In genomic region chrX:112642349-112642748, GRCh38 we compare ENCODE assay signal across 8 cellular contexts. TPM values are rescaled to one million over a fixed set of nuclear protein-coding genes. Genes with fewer than 3 reads are reported as not detected.
A peak's percentile ranks its signal among the peaks of the same experiment; 100 is the strongest.
DNase-seq lines count a peak whose midpoint lies in the region; ATAC-seq and TF ChIP-seq lines count a peak whose summit lies in the region.

No MANE protein-coding gene starts in this region.

- no peak overlapping the region for H3K4me3 Mint-ChIP-seq in activated T-cell treated with anti-CD3 and anti-CD28 coated beads, Interleukin-2, amount 50 U/mL, for 72 hours
- no peak overlapping the region for H3K4me3 Mint-ChIP-seq in activated naive CD8-positive, alpha-beta T cell treated with anti-CD3 and anti-CD28 coated beads for 36 hours

- H3K27ac Mint-ChIP-seq in activated T-cell treated with anti-CD3 and anti-CD28 coated beads, Interleukin-2, amount 50 U/mL, for 72 hours: no peak overlapping the region
- no peak overlapping the region for H3K27ac Mint-ChIP-seq in activated naive CD8-positive, alpha-beta T cell treated with anti-CD3 and anti-CD28 coated beads for 36 hours

- H3K36me3 Mint-ChIP-seq in activated T-cell treated with anti-CD3 and anti-CD28 coated beads, Interleukin-2, amount 50 U/mL, for 72 hours (ENCODE audit: insufficient read depth in 2 of 2): peaks cover 0 to under 1% of the 10 kb centered on the region in 2 donors
- H3K36me3 Mint-ChIP-seq in activated naive CD8-positive, alpha-beta T cell treated with anti-CD3 and anti-CD28 coated beads for 36 hours: peaks cover 3% of the 10 kb centered on the region

- ATAC-seq in activated T-cell treated with anti-CD3 and anti-CD28 coated beads, Interleukin-2, amount 50 U/mL, for 72 hours (replicated peaks in 1 of 2): no peak
- ATAC-seq in HG03175 (IDR thresholded peaks at IDR 0.05; ENCODE audit: unreplicated experiment): peak; percentile 24

- H3K4me1 ChIP-seq in ovary (ENCODE audit: insufficient read depth): no peaks in the 10 kb centered on the region

- H3K27me3 Mint-ChIP-seq in activated T-cell treated with anti-CD3 and anti-CD28 coated beads, Interleukin-2, amount 50 U/mL, for 72 hours (ENCODE audit: low read depth): peaks cover 47% of the 10 kb centered on the region
- H3K27me3 Mint-ChIP-seq in activated naive CD8-positive, alpha-beta T cell treated with anti-CD3 and anti-CD28 coated beads for 36 hours: no peaks in the 10 kb centered on the region

- no peaks in the 10 kb centered on the region for H3K27me3 ChIP-seq in ovary

- H3K4me3 ChIP-seq in ovary: no peak overlapping the region

- H3K9me3 ChIP-seq in ovary: no peaks in the 10 kb centered on the region

- H3K27ac ChIP-seq in ovary: no peak overlapping the region

- H3K9me3 Mint-ChIP-seq in activated T-cell treated with anti-CD3 and anti-CD28 coated beads, Interleukin-2, amount 50 U/mL, for 72 hours: peaks cover 0 to 1% of the 10 kb centered on the region in 2 donors
- H3K9me3 Mint-ChIP-seq in activated naive CD8-positive, alpha-beta T cell treated with anti-CD3 and anti-CD28 coated beads for 36 hours: no peaks in the 10 kb centered on the region

- intact Hi-C loops in ovary (cut with DNase I): no loop called here

- TF ChIP-seq CTCF in ovary (IDR thresholded peaks at IDR 0.05): peak in 2 of 3 donors; percentile 13 to 28

- H3K36me3 ChIP-seq in ovary: no peaks in the 10 kb centered on the region

- peak; percentile 0 for DNase-seq in activated T-cell treated with anti-CD3 and anti-CD28 coated beads for 4 hours
- DNase-seq in activated T-cell treated with anti-CD3 and anti-CD28 coated beads, Interleukin-2, amount 50 U/mL, for 72 hours: no peak
- DNase-seq in NCI-H524 (lab: John Stamatoyannopoulos, UW): peak; percentile 56 to 74
- peak; percentile 10 for DNase-seq in activated naive CD8-positive, alpha-beta T cell treated with anti-CD3 and anti-CD28 coated beads for 36 hours
- peak; percentile 54 for DNase-seq in glomerular visceral epithelial cell (ENCODE audit: extremely low spot score)
- DNase-seq in ovary: peak in 3 of 5 donors; percentile 12 to 21 (median 20)
- DNase-seq in epidermal melanocyte (ENCODE audit: insufficient read length, low spot score): no peak

- TF ChIP-seq POLR2A in ovary (IDR thresholded peaks at IDR 0.05): no peak

- H3K4me1 Mint-ChIP-seq in activated T-cell treated with anti-CD3 and anti-CD28 coated beads, Interleukin-2, amount 50 U/mL, for 72 hours (ENCODE audit: low read depth): peaks cover 32% of the 10 kb centered on the region
- H3K4me1 Mint-ChIP-seq in activated naive CD8-positive, alpha-beta T cell treated with anti-CD3 and anti-CD28 coated beads for 36 hours: peaks cover 30% of the 10 kb centered on the region

- 1% methylated on average over 3 of the region's 3 CpGs for WGBS in ovary, 3 donors

- TF ChIP-seq EP300 in ovary (IDR thresholded peaks at IDR 0.05): no peak

RNA-seq across cellular contexts. Expression of gene LHFPL1, which starts 37.4 kb away (rescaled TPM):
- under 1 TPM in 1 of 2 donors, not detected in 1; 0.28 TPM for total RNA-seq in activated T-cell treated with anti-CD3 and anti-CD28 coated beads, Interleukin-2, amount 50 U/mL, for 72 hours
- under 1 TPM; 0.44 to 0.70 TPM for total RNA-seq in activated naive CD8-positive, alpha-beta T cell treated with anti-CD3 and anti-CD28 coated beads for 36 hours
- total RNA-seq in ovary: under 1 TPM in 5 of 7 donors, not detected in 2; 0.27 to 0.66 (median 0.32) TPM
- under 1 TPM; 0.10 to 0.45 TPM for polyA plus RNA-seq in ovary

Comparison
In these comparisons a context has a peak if more than half of its experiments do, and no peak if none do; other contexts are left out.
1. DNase-seq: peak in activated T-cell treated with anti-CD3 and anti-CD28 coated beads for 4 hours (single experiment), NCI-H524 (2 of 2), activated naive CD8-positive, alpha-beta T cell treated with anti-CD3 and anti-CD28 coated beads for 36 hours (single experiment), glomerular visceral epithelial cell (single experiment) and ovary (3 of 5); none in activated T-cell treated with anti-CD3 and anti-CD28 coated beads, Interleukin-2, amount 50 U/mL, for 72 hours (0 of 2) and epidermal melanocyte (single experiment).